In the genomic region with DNA sequence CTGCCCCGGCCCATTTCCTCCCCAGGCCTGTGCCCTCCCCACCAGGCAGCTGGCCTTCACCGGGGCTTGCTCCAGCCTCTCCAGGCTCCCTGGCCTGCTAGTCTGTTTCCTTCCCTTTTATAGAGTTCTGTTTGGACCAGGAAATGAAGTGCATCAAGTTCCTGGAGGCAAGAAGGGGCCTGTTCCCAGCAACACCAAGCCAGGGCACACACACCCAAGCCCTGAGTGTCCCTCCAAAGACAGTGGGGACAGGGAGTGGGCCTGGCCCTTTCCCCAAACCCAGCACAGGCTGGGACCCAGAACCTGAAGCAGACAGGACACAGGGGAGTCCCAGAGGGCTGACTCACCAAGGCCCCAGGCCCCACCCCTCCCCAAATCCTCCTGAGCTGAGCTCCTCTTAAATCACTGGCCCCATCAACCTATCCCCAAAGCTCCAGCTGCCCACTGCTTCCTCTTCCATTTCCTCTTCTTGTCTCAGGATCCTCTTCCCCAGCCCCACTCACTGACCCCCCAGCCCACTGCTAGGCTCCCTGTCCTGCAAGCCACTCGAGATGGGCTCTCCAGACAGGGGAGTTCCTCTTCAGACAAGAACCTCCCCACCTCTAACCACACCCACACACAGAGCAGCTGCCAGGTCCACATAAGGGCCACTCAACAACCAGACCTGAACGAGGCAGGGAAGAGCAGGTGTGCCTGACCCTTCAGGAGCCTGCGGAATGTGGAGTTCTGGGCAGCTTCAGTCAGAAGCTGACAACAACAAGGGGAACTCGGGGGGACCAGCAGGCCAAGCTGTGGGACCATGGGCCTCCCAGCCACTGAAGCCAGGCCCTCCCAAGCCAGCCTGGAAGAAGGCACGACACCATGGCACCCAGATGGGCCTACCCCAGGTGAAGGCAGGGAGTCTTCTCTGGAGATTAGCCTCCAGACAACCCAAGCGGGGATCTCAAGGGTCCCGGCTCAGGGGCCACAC, we compare ENCODE assay signal across 10 cellular contexts.
DNase-seq lines count a peak whose midpoint lies in the region; ATAC-seq, FAIRE-seq and TF ChIP-seq lines count a peak whose summit lies in the region.
"Had no signal": no experiment of that assay in that cellular context is flagged by ENCODE, and none has a peak within 500 bp of the region (broad histone marks: within the 10 kb centered on the region; RNA-seq: fewer than 3 reads in every experiment).

No MANE protein-coding gene starts in this region.

- WGBS in A549 (ENCODE audit: missing lambda C conversion rate), result 65% methylated on average over 7 of the region's 9 CpGs

- TF ChIP-seq POLR2A in A549 (IDR thresholded peaks at IDR 0.05; ENCODE audit: low read length), result no peak

- H3K27ac ChIP-seq in A549, result peak overlapping the region; percentile 50 to 64
- H3K27ac ChIP-seq: HL-60 had no signal

- no peak overlapping the region for H3K4me3 Mint-ChIP-seq in nephron

- POLR2A ChIA-PET in A549 (lab: Yijun Ruan, JAX), result no interaction called here

- no peak for FAIRE-seq in A549 (lab: Jason Lieb, UNC)
- FAIRE-seq in RCC 7860 (lab: Jason Lieb, UNC), result no peak

- 0 out of 3 replicates have a peak overlapping the region, but pooled peaks have one; percentile 17 for H3K4me2 ChIP-seq in A549

- H3K9me3 Mint-ChIP-seq in nephron, result no peaks in the 10 kb centered on the region

- no peaks in the 10 kb centered on the region for H3K27me3 Mint-ChIP-seq in nephron (ENCODE audit: low read depth)

- DNase-seq in A549 (ENCODE audit: low read depth in 1 of 2, low spot score in 1 of 2) (no peak), NCI-H1105 treated with DMSO at 0.1 percent for 48 hours (lab: John Stamatoyannopoulos, UW) (peak; percentile 10), dermis blood vessel endothelial cell (peak; percentile 54), RCC 7860 (ENCODE audit: low spot score) (no peak), kidney glomerular epithelial cell (lab: John Stamatoyannopoulos, UW) (no peak), Ammon's horn (ENCODE audit: low spot score) (no peak), T-helper 9 cell (no peak)
- DNase-seq: COR-L47 had no signal

- no peak for ATAC-seq in A549

- no peak for TF ChIP-seq EP300 in A549 (IDR thresholded peaks at IDR 0.05)

- H3K9me3 ChIP-seq in A549, result no peaks in the 10 kb centered on the region

- H3K4me1 ChIP-seq in A549, result peaks cover 51% of the 10 kb centered on the region

- CTCF ChIA-PET in A549 (lab: Yijun Ruan, JAX), result interaction anchor here (0.7 to 2.2 kb wide), 4 partner anchors 29 to 143 kb away, joined by 3 to 7 read pairs (median 5); no protein-coding TSS in a partner anchor

- TF ChIP-seq CTCF in A549 (IDR thresholded peaks at IDR 0.05) (no peak), nephron (IDR thresholded peaks at IDR 0.05; ENCODE audit: unreplicated experiment in 3 of 3) (no peak)

- H3K4me3 ChIP-seq in A549, result no peak overlapping the region

- peaks cover 81% of the 10 kb centered on the region for H3K4me1 Mint-ChIP-seq in nephron

- TF ChIP-seq RAD21 in A549 (conservative IDR thresholded peaks at IDR 0.05 in 1 of 2, IDR thresholded peaks at IDR 0.05 in 1 of 2), result no peak

- H3K36me3 Mint-ChIP-seq in nephron (ENCODE audit: low read depth), result no peaks in the 10 kb centered on the region

- peak overlapping the region in 2 of 3 experiments; percentile 13 to 79 for H3K27ac Mint-ChIP-seq in nephron

TF ChIP-seq in A549, 52 proteins besides CTCF, POLR2A, EP300 and RAD21:
- TF ChIP-seq CBX2 (IDR thresholded peaks at IDR 0.05; ENCODE audit: borderline replicate concordance, low read depth), result no peak
- TF ChIP-seq JUN (IDR thresholded peaks at IDR 0.05), result no peak

Comparison
In these comparisons a context has a peak if more than half of its experiments do, and no peak if none do; other contexts are left out.
1. DNase-seq: peak in NCI-H1105 treated with DMSO at 0.1 percent for 48 hours (single experiment) and dermis blood vessel endothelial cell (single experiment); none in A549 (0 of 2), RCC 7860 (single experiment), kidney glomerular epithelial cell (single experiment), Ammon's horn (single experiment) and T-helper 9 cell (single experiment).